In the genomic region with DNA sequence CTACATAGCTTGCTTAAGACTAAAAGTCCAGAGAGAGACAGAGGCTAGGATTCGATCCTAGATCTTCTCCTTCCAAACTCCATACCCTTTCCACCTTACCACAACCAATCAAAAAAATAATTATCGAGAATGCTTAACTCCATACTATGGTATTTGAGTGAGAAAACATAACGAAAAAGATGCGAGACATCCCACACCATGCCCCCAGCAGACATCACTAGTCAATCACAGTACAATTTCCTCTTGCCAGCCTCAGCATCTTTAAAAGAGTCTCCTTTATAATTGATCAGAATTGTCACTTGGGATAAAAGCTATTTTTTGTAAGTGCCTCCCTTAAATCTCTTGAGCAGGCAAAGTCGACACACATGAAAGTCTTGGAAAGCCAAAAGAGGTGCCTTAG, we compare ENCODE assay signal across 12 cellular contexts. TPM values are rescaled to one million over a fixed set of nuclear protein-coding genes. Genes with fewer than 3 reads are reported as not detected.
DNase-seq lines count a peak whose midpoint lies in the region; ATAC-seq and TF ChIP-seq lines count a peak whose summit lies in the region.
"Had no signal": no experiment of that assay in that cellular context is flagged by ENCODE, and none has a peak within 500 bp of the region (broad histone marks: within the 10 kb centered on the region; RNA-seq: fewer than 3 reads in every experiment).

No MANE protein-coding gene starts in this region.

- peaks cover 5% of the 10 kb centered on the region for H3K36me3 Mint-ChIP-seq in activated naive CD4-positive, alpha-beta T cell treated with anti-CD3 and anti-CD28 coated beads, Interleukin-2, amount 10 ng/mL, durations not matched to agents 7 days and 5 days
- H3K36me3 Mint-ChIP-seq in T-cell = no peaks in the 10 kb centered on the region

- 92% methylated on average over 5 of the region's 5 CpGs for WGBS in esophagus muscularis mucosa
- 79 to 86% (median 83%) methylated on average over 5 of the region's 5 CpGs for WGBS in adrenal gland, 4 donors

- peak overlapping the region in 3 of 4 donors; percentile 19 to 60 (median 23) for H3K27ac ChIP-seq in esophagus muscularis mucosa (replicated peaks in 1 of 4)
- H3K27ac ChIP-seq in thoracic aorta = peak overlapping the region in 1 of 2 donors; percentile 46
- H3K27ac ChIP-seq in adrenal gland = peak overlapping the region in 2 of 5 donors; percentile 22 to 83

- H3K27me3 ChIP-seq in esophagus muscularis mucosa = no peaks in the 10 kb centered on the region
- no peaks in the 10 kb centered on the region for H3K27me3 ChIP-seq in thoracic aorta (replicated peaks; ENCODE audit: insufficient read depth)
- no peaks in the 10 kb centered on the region for H3K27me3 ChIP-seq in adrenal gland

- H3K27me3 Mint-ChIP-seq in activated naive CD4-positive, alpha-beta T cell treated with anti-CD3 and anti-CD28 coated beads, Interleukin-2, amount 10 ng/mL, durations not matched to agents 7 days and 5 days = peaks cover 5% of the 10 kb centered on the region
- peaks cover 0 to 2% of the 10 kb centered on the region in 2 donors for H3K27me3 Mint-ChIP-seq in T-cell

- no peaks in the 10 kb centered on the region for H3K9me3 Mint-ChIP-seq in activated naive CD4-positive, alpha-beta T cell treated with anti-CD3 and anti-CD28 coated beads, Interleukin-2, amount 10 ng/mL, durations not matched to agents 7 days and 5 days
- H3K9me3 Mint-ChIP-seq in T-cell = no peaks in the 10 kb centered on the region

- TF ChIP-seq EP300 in esophagus muscularis mucosa (IDR thresholded peaks at IDR 0.05) = no peak

- CTCF ChIA-PET in activated naive CD4-positive, alpha-beta T cell treated with anti-CD3 and anti-CD28 coated beads, Interleukin-2, amount 10 ng/mL, durations not matched to agents 7 days and 5 days (lab: Charles Lee) = interaction anchor here (1.7 to 3.4 kb wide), 2 partner anchors 10 to 66 kb away, joined by 4 to 19 read pairs; no protein-coding TSS in a partner anchor
- CTCF ChIA-PET in T-cell (lab: Charles Lee) = no interaction called here

- peak overlapping the region; percentile 87 for H3K27ac Mint-ChIP-seq in activated naive CD4-positive, alpha-beta T cell treated with anti-CD3 and anti-CD28 coated beads, Interleukin-2, amount 10 ng/mL, durations not matched to agents 7 days and 5 days
- peak overlapping the region; percentile 50 to 78 for H3K27ac Mint-ChIP-seq in T-cell

- intact Hi-C loops in esophagus muscularis mucosa (cut with DNase I) (no loop called here), adrenal gland (cut with DNase I) (no loop called here)

- H3K4me1 Mint-ChIP-seq in activated naive CD4-positive, alpha-beta T cell treated with anti-CD3 and anti-CD28 coated beads, Interleukin-2, amount 10 ng/mL, durations not matched to agents 7 days and 5 days = peaks cover 51% of the 10 kb centered on the region
- peaks cover 20 to 47% (median 32%) of the 10 kb centered on the region in 3 donors for H3K4me1 Mint-ChIP-seq in T-cell

- H3K9me3 ChIP-seq in esophagus muscularis mucosa = no peaks in the 10 kb centered on the region
- no peaks in the 10 kb centered on the region for H3K9me3 ChIP-seq in thoracic aorta
- H3K9me3 ChIP-seq in adrenal gland (replicated peaks in 1 of 3) = no peaks in the 10 kb centered on the region

- H3K4me3 ChIP-seq in esophagus muscularis mucosa (peak overlapping the region in 3 of 4 donors; percentile 4 to 37 (median 7)), thoracic aorta (peak overlapping the region; percentile 44), adrenal gland (peak overlapping the region in 1 of 4 donors; percentile 38)

- H3K4me3 Mint-ChIP-seq in activated naive CD4-positive, alpha-beta T cell treated with anti-CD3 and anti-CD28 coated beads, Interleukin-2, amount 10 ng/mL, durations not matched to agents 7 days and 5 days = peak overlapping the region; percentile 62
- peak overlapping the region in 2 of 3 donors; percentile 21 to 49 for H3K4me3 Mint-ChIP-seq in T-cell

- no peaks in the 10 kb centered on the region for H3K4me1 ChIP-seq in esophagus muscularis mucosa
- H3K4me1 ChIP-seq in thoracic aorta (ENCODE audit: control insufficient read depth in 1 of 2, low read depth in 2 of 2) = no peaks in the 10 kb centered on the region
- no peaks in the 10 kb centered on the region for H3K4me1 ChIP-seq in adrenal gland (replicated peaks in 1 of 2)

- no peaks in the 10 kb centered on the region for H3K36me3 ChIP-seq in esophagus muscularis mucosa
- no peaks in the 10 kb centered on the region for H3K36me3 ChIP-seq in thoracic aorta
- no peaks in the 10 kb centered on the region for H3K36me3 ChIP-seq in adrenal gland (replicated peaks in 1 of 2)

- DNase-seq in activated naive CD4-positive, alpha-beta T cell treated with anti-CD3 and anti-CD28 coated beads, Interleukin-2, amount 10 ng/mL, durations not matched to agents 7 days and 5 days = no peak
- no peak for DNase-seq in activated naive CD4-positive, alpha-beta T cell treated with Interleukin-2 at 50 U/mL for 16 hours
- DNase-seq in T-cell = no peak
- DNase-seq in esophagus muscularis mucosa (ENCODE audit: extremely low spot score) = no peak
- no peak for DNase-seq in thoracic aorta (ENCODE audit: low spot score)
- DNase-seq in adrenal gland = no peak
- DNase-seq: activated CD4-positive, CD25-positive, alpha-beta regulatory T cell treated with anti-CD3 and anti-CD28 coated beads, Interleukin-2, amount 50 U/mL, for 72 hours; activated gamma-delta T cell treated with Interleukin-2 at 50 U/mL for 16 hours; DMS79; NCI-H2081 had no signal

- ATAC-seq in T-cell (replicated peaks in 1 of 4) = no peak
- no peak for ATAC-seq in thoracic aorta (ENCODE audit: insufficient number of reproducible peaks, low FRiP score, low read depth)
- ATAC-seq in GM18858 (IDR thresholded peaks at IDR 0.05; ENCODE audit: unreplicated experiment) = no peak
- ATAC-seq in GM21619 (IDR thresholded peaks at IDR 0.05; ENCODE audit: unreplicated experiment) = no peak

- POLR2A ChIA-PET in T-cell (lab: Charles Lee) = no interaction called here

- no peak for TF ChIP-seq CTCF in esophagus muscularis mucosa (IDR thresholded peaks at IDR 0.05)
- no peak for TF ChIP-seq CTCF in thoracic aorta (IDR thresholded peaks at IDR 0.05)
- TF ChIP-seq CTCF in adrenal gland (IDR thresholded peaks at IDR 0.05) = no peak

- TF ChIP-seq POLR2A in esophagus muscularis mucosa (IDR thresholded peaks at IDR 0.05; ENCODE audit: low read depth) = no peak
- TF ChIP-seq POLR2A in adrenal gland (IDR thresholded peaks at IDR 0.05) = no peak

RNA-seq across cellular contexts. Expression of a gene that starts 0.9 kb away (rescaled TPM):
- total RNA-seq in T-cell (1 to 10 TPM; 2.9 to 8.7 (median 4.0) TPM), esophagus muscularis mucosa (10 to 100 TPM in 1 of 4 donors, 1 to 10 TPM in 3; 5.2 to 26.0 (median 9.5) TPM), thoracic aorta (10 to 100 TPM; 21.7 to 22.2 TPM), adrenal gland (10 to 100 TPM in 6 of 8 donors, 1 to 10 TPM in 2; 8.0 to 22.7 (median 16.5) TPM)
- 10 to 100 TPM in 1 of 3 donors, 1 to 10 TPM in 2; 4.9 to 13.6 (median 5.6) TPM for polyA plus RNA-seq in adrenal gland

RNA-seq across cellular contexts. Expression of a gene that starts 46.2 kb away (rescaled TPM):
- total RNA-seq in T-cell (100 to 1,000 TPM in 3 of 5 donors, 10 to 100 TPM in 2; 69.8 to 116 (median 106) TPM), esophagus muscularis mucosa (100 to 1,000 TPM in 1 of 4 donors, 10 to 100 TPM in 3; 80.6 to 111 (median 91.1) TPM), thoracic aorta (100 to 1,000 TPM; 102 to 108 TPM), adrenal gland (100 to 1,000 TPM in 2 of 8 donors, 10 to 100 TPM in 6; 50.6 to 128 (median 91.5) TPM)
- 10 to 100 TPM; 48.1 to 79.6 (median 68.3) TPM for polyA plus RNA-seq in adrenal gland
